Comparison of ENCODE assay signal across 12 cellular contexts in genomic region chr19:15180451-15181390, GRCh38. TPM values are rescaled to one million over a fixed set of nuclear protein-coding genes. Genes with fewer than 3 reads are reported as not detected.
DNase-seq lines count a peak whose midpoint lies in the region; ATAC-seq and TF ChIP-seq lines count a peak whose summit lies in the region.
"Had no signal": no experiment of that assay in that cellular context is flagged by ENCODE, and none has a peak within 500 bp of the region (broad histone marks: within the 10 kb centered on the region; RNA-seq: fewer than 3 reads in every experiment).

No MANE protein-coding gene starts in this region.

- H3K4me2 ChIP-seq in PC-3 (ENCODE audit: low read length): peak overlapping the region; percentile 48

- no peaks in the 10 kb centered on the region for H3K9me2 ChIP-seq in PC-3 (replicated peaks; ENCODE audit: low read length)

- peak overlapping the region; percentile 47; the same call in 1 of the 2 replicates for H3K4me3 ChIP-seq in PC-3 (ENCODE audit: low read length)

- intact Hi-C loops in PC-3 (cut with micrococcal nuclease): loop anchor here (5.0 kb wide), 1 partner anchor 67 kb away; no protein-coding TSS in a partner anchor
- intact Hi-C loops in activated CD4-positive, alpha-beta memory T cell treated with anti-CD3 and anti-CD28 coated beads for 36 hours (cut with micrococcal nuclease): no loop called here

- no peak overlapping the region; the same call in 1 of the 2 replicates for H2AFZ ChIP-seq in PC-3 (ENCODE audit: low read length)

- H3K27me3 Mint-ChIP-seq in activated CD4-positive, alpha-beta memory T cell treated with anti-CD3 and anti-CD28 coated beads for 36 hours: peaks cover 4% of the 10 kb centered on the region

- no peaks in the 10 kb centered on the region for H4K20me1 ChIP-seq in PC-3 (ENCODE audit: low read length)

- H3K27me3 ChIP-seq in PC-3 (ENCODE audit: low read length): no peaks in the 10 kb centered on the region

- H3K4me1 ChIP-seq in PC-3 (ENCODE audit: insufficient read depth, low read length): no peaks in the 10 kb centered on the region; the same call in 1 of the 2 replicates

- POLR2A ChIA-PET in PC-3 (lab: Charles Lee; ENCODE audit: unreplicated experiment): interaction anchor here (0.6 kb wide), 1 partner anchor 395 kb away, joined by 3 read pairs; no protein-coding TSS in a partner anchor
- POLR2A ChIA-PET in activated CD4-positive, alpha-beta memory T cell treated with anti-CD3 and anti-CD28 coated beads for 36 hours (lab: Charles Lee): no interaction called here

- no peaks in the 10 kb centered on the region for H3K36me3 Mint-ChIP-seq in activated CD4-positive, alpha-beta memory T cell treated with anti-CD3 and anti-CD28 coated beads for 36 hours
- H3K36me3 Mint-ChIP-seq: immature natural killer cell had no signal

- H3K4me3 Mint-ChIP-seq in activated CD4-positive, alpha-beta memory T cell treated with anti-CD3 and anti-CD28 coated beads for 36 hours: no peak overlapping the region

- BruUV-seq in PC-3 (replicated peaks; lab: Mats Ljungman, UMichigan): no TSS peak

- no peaks in the 10 kb centered on the region for H3F3A ChIP-seq in PC-3 (ENCODE audit: low read length, unreplicated experiment)

- DNase-seq in HT-29 (ENCODE audit: low spot score) (peak; percentile 77), PC-3 (no peak), iPS-NIHi7 (ENCODE audit: extremely low spot score) (peak; percentile 75), hepatic stellate cell (ENCODE audit: low spot score) (no peak), AML-193 (lab: John Stamatoyannopoulos, UW) (no peak), dermis blood vessel endothelial cell (no peak)
- DNase-seq in activated CD4-positive, alpha-beta memory T cell treated with anti-CD3 and anti-CD28 coated beads for 36 hours: no peak
- DNase-seq: activated CD8-positive, alpha-beta memory T cell treated with anti-CD3 and anti-CD28 coated beads for 24 hours; immature natural killer cell; stimulated activated CD4-positive, alpha-beta T cell treated with anti-CD3 and anti-CD28 coated beads, Interleukin-15, amount 100 ng/mL, for 24 hours had no signal

- H3K36me3 ChIP-seq in PC-3 (ENCODE audit: low read depth, low read length): no peaks in the 10 kb centered on the region; the same call in 1 of the 2 replicates

- CTCF ChIA-PET in PC-3 (lab: Charles Lee): interaction anchor here (0.8 kb wide), 1 partner anchor 15 kb away, joined by 4 read pairs; no protein-coding TSS in a partner anchor
- CTCF ChIA-PET in activated CD4-positive, alpha-beta memory T cell treated with anti-CD3 and anti-CD28 coated beads for 36 hours (lab: Charles Lee): no interaction called here

- H3K4me1 Mint-ChIP-seq in activated CD4-positive, alpha-beta memory T cell treated with anti-CD3 and anti-CD28 coated beads for 36 hours (ENCODE audit: low read depth): peaks cover 4% of the 10 kb centered on the region

- no peaks in the 10 kb centered on the region for H3K79me2 ChIP-seq in PC-3 (ENCODE audit: low read length)

- H3K9me3 ChIP-seq in PC-3 (ENCODE audit: low read length): no peaks in the 10 kb centered on the region

- no peak overlapping the region for H3K27ac Mint-ChIP-seq in activated CD4-positive, alpha-beta memory T cell treated with anti-CD3 and anti-CD28 coated beads for 36 hours
- H3K27ac Mint-ChIP-seq: immature natural killer cell had no signal

- no peak overlapping the region for H3K9ac ChIP-seq in PC-3 (ENCODE audit: low read length)

- peak; percentile 76 for ATAC-seq in PC-3

- H3K27ac ChIP-seq in 22Rv1 (peak overlapping the region; percentile 92), PC-3 (ENCODE audit: low read length) (no peak overlapping the region)
- H3K27ac ChIP-seq: C4-2B had no signal

- H3K9me3 Mint-ChIP-seq in activated CD4-positive, alpha-beta memory T cell treated with anti-CD3 and anti-CD28 coated beads for 36 hours: no peaks in the 10 kb centered on the region
- H3K9me3 Mint-ChIP-seq: immature natural killer cell had no signal

- TF ChIP-seq CTCF in 22Rv1 (IDR thresholded peaks at IDR 0.05) (no peak), PC-3 (conservative IDR thresholded peaks at IDR 0.05; ENCODE audit: low read depth, low read length) (no peak)

RNA-seq across cellular contexts. Expression of gene NOTCH3, which starts 20.1 kb away (rescaled TPM):
- total RNA-seq in HT-29 (2014; rRNA removed; shearing (Covaris generic)): 0.46 and 0.63 TPM in 2 replicates
- total RNA-seq in PC-3 (2014; rRNA removed) (21.5 and 28.1 TPM in 2 replicates), dermis blood vessel endothelial cell (0.84 and 2.0 TPM in 2 replicates)
- total RNA-seq in activated CD4-positive, alpha-beta memory T cell treated with anti-CD3 and anti-CD28 coated beads for 36 hours: not detected

RNA-seq across cellular contexts. Expression of gene EPHX3, which starts 51.5 kb away (rescaled TPM):
- 0.26 TPM in 1 of 2 replicates, not detected in the other for total RNA-seq in HT-29 (2014; rRNA removed; shearing (Covaris generic))
- total RNA-seq in PC-3 (2014; rRNA removed) (not detected in 2 replicates), dermis blood vessel endothelial cell (under 0.01 and 0.09 TPM in 2 replicates)
- total RNA-seq in activated CD4-positive, alpha-beta memory T cell treated with anti-CD3 and anti-CD28 coated beads for 36 hours: not detected

Comparison
In these comparisons a context has a peak if more than half of its experiments do, and no peak if none do; other contexts are left out.
1. DNase-seq: peak in HT-29 (single experiment) and iPS-NIHi7 (single experiment); none in PC-3 (single experiment), activated CD4-positive, alpha-beta memory T cell treated with anti-CD3 and anti-CD28 coated beads for 36 hours (single experiment), hepatic stellate cell (single experiment), AML-193 (0 of 2) and dermis blood vessel endothelial cell (single experiment).